In the genomic region with DNA sequence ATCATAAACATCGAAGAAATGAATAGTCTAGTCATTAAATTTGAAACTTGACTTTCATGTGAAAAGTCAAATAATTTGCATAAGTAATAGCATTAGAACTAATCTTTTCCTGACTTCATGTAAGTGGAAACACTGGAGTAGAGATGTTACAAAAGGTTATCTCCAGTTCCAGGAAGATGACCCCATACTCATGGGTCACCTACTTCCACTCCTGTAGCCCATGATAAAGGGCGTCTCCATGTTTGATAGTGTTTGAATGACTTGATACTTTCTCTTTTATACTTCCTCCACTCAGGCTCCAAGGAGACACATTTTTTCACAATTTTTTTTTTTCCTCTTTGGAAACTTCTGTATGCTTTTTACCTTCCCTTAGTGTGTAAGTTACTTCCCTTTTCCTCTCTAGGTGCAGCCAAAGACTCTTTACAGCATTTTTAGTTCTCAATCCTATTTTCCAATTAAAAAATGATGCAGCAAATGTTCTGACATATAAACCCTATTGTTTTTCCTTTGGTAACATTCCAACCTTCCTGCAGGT, we compare ENCODE assay signal across 20 cellular contexts.
A peak's percentile ranks its signal among the peaks of the same experiment; 100 is the strongest.
DNase-seq lines count a peak whose midpoint lies in the region; ATAC-seq, FAIRE-seq and TF ChIP-seq lines count a peak whose summit lies in the region.
"Had no signal": no experiment of that assay in that cellular context is flagged by ENCODE, and none has a peak within 500 bp of the region (broad histone marks: within the 10 kb centered on the region; RNA-seq: fewer than 3 reads in every experiment).

No MANE protein-coding gene starts in this region.

- no peaks in the 10 kb centered on the region for H4K20me1 ChIP-seq in GM23338 (replicated peaks; ENCODE audit: insufficient read depth)
- no peaks in the 10 kb centered on the region for H4K20me1 ChIP-seq in K562 (replicated peaks; ENCODE audit: control insufficient read depth, insufficient read depth, low read length)
- H4K20me1 ChIP-seq: BLaER1 had no signal

- peak overlapping the region; percentile 33 to 57 (median 42) for H3K27ac Mint-ChIP-seq in CD4-positive, CD25-positive, alpha-beta regulatory T cell
- H3K27ac Mint-ChIP-seq in GM23338 = no peak overlapping the region
- H3K27ac Mint-ChIP-seq: brain had no signal

- CTCF ChIA-PET in K562 (lab: Yijun Ruan, JAX; ENCODE audit: low intra/inter-chr PET ratio) = no interaction called here

- no peak for TF ChIP-seq EP300 in K562 (IDR thresholded peaks at IDR 0.05; ENCODE audit: low read length)

- no peak for TF ChIP-seq POLR2A in K562 (conservative IDR thresholded peaks at IDR 0.05)

- no peak for TF ChIP-seq CTCF in GM23338 (conservative IDR thresholded peaks at IDR 0.05; ENCODE audit: low read depth in 2 of 2)
- no peak for TF ChIP-seq CTCF in K562 (IDR thresholded peaks at IDR 0.05 in 2 of 3, conservative IDR thresholded peaks at IDR 0.05 in 1 of 3; ENCODE audit: insufficient read depth in 2 of 3, low read depth in 1 of 3, low read length in 3 of 3)

- no peaks in the 10 kb centered on the region for H3K36me3 ChIP-seq in CD4-positive, CD25-positive, alpha-beta regulatory T cell (ENCODE audit: control insufficient read depth, insufficient read depth, low read length)
- H3K36me3 ChIP-seq in GM23338 (ENCODE audit: insufficient read depth) (no peaks in the 10 kb centered on the region), K562 (ENCODE audit: control insufficient read depth, insufficient read depth, low read length) (no peaks in the 10 kb centered on the region)
- H3K36me3 ChIP-seq: BLaER1, esophagus squamous epithelium, Peyer's patch had no signal

- no TSS peak for BruUV-seq in K562 (replicated peaks; lab: Mats Ljungman, UMichigan)

- H3F3A ChIP-seq in GM23338 (replicated peaks; ENCODE audit: low read depth) = no peaks in the 10 kb centered on the region

- intact Hi-C loops in K562 (cut with micrococcal nuclease) = no loop called here

- peaks cover 0 to 11% (median 1%) of the 10 kb centered on the region in 7 donors for H3K9me3 Mint-ChIP-seq in CD4-positive, CD25-positive, alpha-beta regulatory T cell
- H3K9me3 Mint-ChIP-seq in GM23338 = peaks cover 4% of the 10 kb centered on the region; the same call in 1 of the 3 replicates

- POLR2A ChIA-PET in K562 (lab: Yijun Ruan, JAX) = no interaction called here

- no peak for DNase-seq in CD4-positive, CD25-positive, alpha-beta regulatory T cell
- DNase-seq in GM23338 (ENCODE audit: low spot score) (no peak), SKM-1 (lab: John Stamatoyannopoulos, UW; ENCODE audit: unreplicated experiment) (peak; percentile 80), K562 (ENCODE audit: extremely low read depth in 1 of 4, low spot score in 3 of 4) (peak in 1 of 4 experiments; percentile 30)
- DNase-seq in activated naive CD4-positive, alpha-beta T cell (lab: John Stamatoyannopoulos, UW) = no peak
- DNase-seq: activated naive CD4-positive, alpha-beta T cell treated with Interleukin-2 at 50 U/mL for 16 hours; DND-41; dorsolateral prefrontal cortex; esophagus squamous epithelium; MM.1S; NCI-H2081; NCI-H526; Peyer's patch; trophoblast cell had no signal

- TF ChIP-seq RAD21 in K562 (CRISPR knock-in tag; conservative IDR thresholded peaks at IDR 0.05 in 1 of 2, IDR thresholded peaks at IDR 0.05 in 1 of 2) = no peak

- H3K4me1 ChIP-seq in CD4-positive, CD25-positive, alpha-beta regulatory T cell (ENCODE audit: control insufficient read depth, insufficient read depth, low read length, poor library complexity, severe bottlenecking) = peaks cover 9% of the 10 kb centered on the region
- peaks cover 6% of the 10 kb centered on the region for H3K4me1 ChIP-seq in GM23338 (ENCODE audit: insufficient read depth)
- H3K4me1 ChIP-seq in K562 (replicated peaks in 1 of 2; ENCODE audit: control insufficient read depth in 2 of 2, insufficient read depth in 2 of 2, low read length in 2 of 2) = no peaks in the 10 kb centered on the region; a peak in 1 of 5 replicates
- H3K4me1 ChIP-seq: esophagus squamous epithelium, Peyer's patch had no signal

- ATAC-seq in CD4-positive, CD25-positive, alpha-beta regulatory T cell (ENCODE audit: low read depth in 2 of 2) = no peak
- ATAC-seq in GM23338 = no peak
- ATAC-seq in K562 = no peak
- ATAC-seq in GM18909 (IDR thresholded peaks at IDR 0.05; ENCODE audit: poor library complexity, unreplicated experiment) = no peak
- no peak for ATAC-seq in HG03135 (IDR thresholded peaks at IDR 0.05; ENCODE audit: unreplicated experiment)
- ATAC-seq in HG02852 (IDR thresholded peaks at IDR 0.05; ENCODE audit: unreplicated experiment) = no peak

- peaks cover 3% of the 10 kb centered on the region; the same call in 1 of the 2 replicates for H3K9me2 ChIP-seq in GM23338 (ENCODE audit: insufficient read depth)

- peak overlapping the region in 2 of 4 donors; percentile 44 to 63 for H3K4me3 Mint-ChIP-seq in CD4-positive, CD25-positive, alpha-beta regulatory T cell
- H3K4me3 Mint-ChIP-seq in GM23338 = no peak overlapping the region
- H3K4me3 Mint-ChIP-seq: brain had no signal

- no peak overlapping the region for H3K9ac ChIP-seq in K562 (ENCODE audit: insufficient read depth in 1 of 2, low read depth in 2 of 2, low read length in 2 of 2)
- H3K9ac ChIP-seq: BLaER1 had no signal

- H3K9me3 ChIP-seq in CD4-positive, CD25-positive, alpha-beta regulatory T cell (ENCODE audit: control insufficient read depth in 2 of 2, low read length in 2 of 2) = no peaks in the 10 kb centered on the region
- no peaks in the 10 kb centered on the region for H3K9me3 ChIP-seq in K562 (replicated peaks; ENCODE audit: control insufficient read depth, insufficient read depth, low read depth, low read length)
- H3K9me3 ChIP-seq: BLaER1, esophagus squamous epithelium, Peyer's patch had no signal

- H3K4me1 Mint-ChIP-seq in CD4-positive, CD25-positive, alpha-beta regulatory T cell = peaks cover 23 to 37% (median 27%) of the 10 kb centered on the region in 4 donors
- no peaks in the 10 kb centered on the region for H3K4me1 Mint-ChIP-seq in GM23338
- H3K4me1 Mint-ChIP-seq: brain had no signal

- H3K36me3 Mint-ChIP-seq in CD4-positive, CD25-positive, alpha-beta regulatory T cell = peaks cover 17% of the 10 kb centered on the region
- 0 out of 3 replicates have a peak, but pooled peaks cover 4% of the 10 kb centered on the region for H3K36me3 Mint-ChIP-seq in GM23338 (ENCODE audit: low read depth)

- no peaks in the 10 kb centered on the region for H3K27me3 ChIP-seq in CD4-positive, CD25-positive, alpha-beta regulatory T cell (ENCODE audit: control insufficient read depth, insufficient read depth, low read length)
- H3K27me3 ChIP-seq in GM23338 (ENCODE audit: insufficient read depth) (no peaks in the 10 kb centered on the region), K562 (ENCODE audit: control insufficient read depth in 2 of 2, insufficient read depth in 2 of 2, low read length in 2 of 2) (no peaks in the 10 kb centered on the region)
- H3K27me3 ChIP-seq: BLaER1, esophagus squamous epithelium, Peyer's patch had no signal

- 2% methylated on average over 2 of the region's 2 CpGs for whole genome bisulfite sequencing in K562 (ENCODE audit: insufficient coverage, low coverage, missing lambda C conversion rate)

- in situ Hi-C loops in K562 (cut with MboI) = no loop called here

- H2AFZ ChIP-seq in GM23338 (peak overlapping the region; percentile 13; the same call in 1 of the 2 replicates), K562 (ENCODE audit: low read depth, low read length) (no peak overlapping the region)

- H3K27ac ChIP-seq in CD4-positive, CD25-positive, alpha-beta regulatory T cell (ENCODE audit: insufficient read depth, low read length, poor library complexity, severe bottlenecking) = no peak overlapping the region
- H3K27ac ChIP-seq in GM23338 (ENCODE audit: low read depth) (no peak overlapping the region), K562 (ENCODE audit: extremely low read depth, low read depth, low read length) (no peak overlapping the region)
- H3K27ac ChIP-seq: BLaER1, dorsolateral prefrontal cortex, esophagus squamous epithelium, skin epidermis had no signal

- H3K27me3 Mint-ChIP-seq in CD4-positive, CD25-positive, alpha-beta regulatory T cell = no peaks in the 10 kb centered on the region
- no peaks in the 10 kb centered on the region for H3K27me3 Mint-ChIP-seq in GM23338 (ENCODE audit: insufficient read depth, low read depth, poor library complexity)

- H3K9me1 ChIP-seq in K562 (ENCODE audit: control insufficient read depth, insufficient read depth, low read length) = no peaks in the 10 kb centered on the region

- peak overlapping the region; percentile 49 for H3K4me3 ChIP-seq in CD4-positive, CD25-positive, alpha-beta regulatory T cell (ENCODE audit: low read depth, low read length)
- no peak overlapping the region for H3K4me3 ChIP-seq in GM23338
- H3K4me3 ChIP-seq in K562 = no peak overlapping the region
- H3K4me3 ChIP-seq: BLaER1, dorsolateral prefrontal cortex, esophagus squamous epithelium, Peyer's patch, skin epidermis had no signal

- no peak for FAIRE-seq in K562 (lab: Jason Lieb, UNC)

- H3K4me2 ChIP-seq in GM23338 (no peak overlapping the region), K562 (ENCODE audit: insufficient read depth, low read length) (no peak overlapping the region)
- H3K4me2 ChIP-seq: BLaER1 had no signal

- no peaks in the 10 kb centered on the region for H3K79me2 ChIP-seq in GM23338 (replicated peaks; ENCODE audit: insufficient read depth)
- no peaks in the 10 kb centered on the region for H3K79me2 ChIP-seq in K562 (ENCODE audit: control insufficient read depth, insufficient read depth, low read length)

TF ChIP-seq in GM23338, 12 proteins besides CTCF, POLR2A, EP300 and RAD21:
- TF ChIP-seq, protein P1, sequence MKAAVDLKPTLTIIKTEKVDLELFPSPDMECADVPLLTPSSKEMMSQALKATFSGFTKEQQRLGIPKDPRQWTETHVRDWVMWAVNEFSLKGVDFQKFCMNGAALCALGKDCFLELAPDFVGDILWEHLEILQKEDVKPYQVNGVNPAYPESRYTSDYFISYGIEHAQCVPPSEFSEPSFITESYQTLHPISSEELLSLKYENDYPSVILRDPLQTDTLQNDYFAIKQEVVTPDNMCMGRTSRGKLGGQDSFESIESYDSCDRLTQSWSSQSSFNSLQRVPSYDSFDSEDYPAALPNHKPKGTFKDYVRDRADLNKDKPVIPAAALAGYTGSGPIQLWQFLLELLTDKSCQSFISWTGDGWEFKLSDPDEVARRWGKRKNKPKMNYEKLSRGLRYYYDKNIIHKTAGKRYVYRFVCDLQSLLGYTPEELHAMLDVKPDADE (IDR thresholded peaks at IDR 0.05) = no peak

TF ChIP-seq in K562, 482 proteins besides CTCF, POLR2A, EP300 and RAD21 (continues in another document):
- TF ChIP-seq TAL1 (IDR thresholded peaks at IDR 0.05) (peak; percentile 68), ARID1B (IDR thresholded peaks at IDR 0.05) (peak; percentile 39; the same call in 1 of the 2 replicates), NFE2 (IDR thresholded peaks at IDR 0.05; ENCODE audit: low read depth) (peak; percentile 22; the same call in 1 of the 2 replicates), CBFA2T2 (conservative IDR thresholded peaks at IDR 0.05) (peak; percentile 52; the same call in 1 of the 2 replicates), TEAD4 (IDR thresholded peaks at IDR 0.05; ENCODE audit: low read length) (peak; percentile 65; the same call in 1 of the 2 replicates), TEAD4 (CRISPR knock-in tag; IDR thresholded peaks at IDR 0.05; ENCODE audit: borderline replicate concordance) (no peak)
